In genomic region chr11:66393954-66394353, GRCh38 we compare ENCODE assay signal across 36 cellular contexts. TPM values are rescaled to one million over a fixed set of nuclear protein-coding genes. Genes with fewer than 3 reads are reported as not detected.
"Had no signal": no experiment of that assay in that cellular context is flagged by ENCODE, and none has a peak within 500 bp of the region (broad histone marks: within the 10 kb centered on the region; RNA-seq: fewer than 3 reads in every experiment).

No MANE protein-coding gene starts in this region.

- H3K27ac ChIP-seq: adrenal gland, body of pancreas, brain microvascular endothelial cell, breast epithelium, VCaP had no signal

- DNase-seq: activated B cell treated with CpG ODN at 0.5 μM for 24 hours; activated CD4-positive, alpha-beta memory T cell treated with anti-CD3 and anti-CD28 coated beads for 36 hours; activated CD4-positive, alpha-beta T cell treated with anti-CD3 and anti-CD28 coated beads for 4 hours; activated CD4-positive, alpha-beta T cell treated with anti-CD3 and anti-CD28 coated beads, Interleukin-2, amount 10 ng/mL, durations not matched to agents 24 days and 14 days; activated CD4-positive, alpha-beta T cell treated with anti-CD3 and anti-CD28 coated beads, Interleukin-2, amount 50 U/mL, for 1 hour; activated CD4-positive, alpha-beta T cell treated with anti-CD3 and anti-CD28 coated beads, Interleukin-2, amount 50 U/mL, for 4 hours; activated CD4-positive, CD25-positive, alpha-beta regulatory T cell treated with anti-CD3 and anti-CD28 coated beads, Interleukin-2, amount 50 U/mL, for 72 hours; activated CD8-positive, alpha-beta memory T cell treated with anti-CD3 and anti-CD28 coated beads, Interleukin-2, amount 50 U/mL, for 4 hours; activated CD8-positive, alpha-beta T cell treated with anti-CD3 and anti-CD28 coated beads for 36 hours; activated effector memory CD4-positive, alpha-beta T cell treated with anti-CD3 and anti-CD28 coated beads, Interleukin-2, amount 50 U/mL, for 16 hours; activated gamma-delta T cell treated with Interleukin-2 at 50 U/mL for 16 hours; activated naive CD4-positive, alpha-beta T cell; activated naive CD4-positive, alpha-beta T cell treated with anti-CD3 and anti-CD28 coated beads for 36 hours; activated naive CD4-positive, alpha-beta T cell treated with anti-CD3 and anti-CD28 coated beads, Interleukin-2, amount 50 U/mL, for 16 hours; activated naive CD8-positive, alpha-beta T cell treated with anti-CD3 and anti-CD28 coated beads for 36 hours; activated T-cell treated with anti-CD3 and anti-CD28 coated beads for 4 hours; activated T-cell treated with anti-CD3 and anti-CD28 coated beads, Interleukin-2, amount 50 U/mL, for 1 hour; activated T-cell treated with anti-CD3 and anti-CD28 coated beads, Interleukin-2, amount 50 U/mL, for 4 hours; activated T-cell treated with anti-CD3 and anti-CD28 coated beads, Interleukin-2, amount 50 U/mL, for 72 hours; adrenal gland; amniotic stem cell; aorta; body of pancreas; brain microvascular endothelial cell; central memory CD4-positive, alpha-beta T cell; T-helper 2 cell; T-helper 9 cell had no signal

- H3K36me3 ChIP-seq: adrenal gland, brain microvascular endothelial cell, breast epithelium had no signal

- H3K27me3 ChIP-seq: body of pancreas had no signal

- H3K4me3 ChIP-seq: adrenal gland, body of pancreas, breast epithelium had no signal

- H3K4me1 ChIP-seq: adrenal gland, body of pancreas, breast epithelium had no signal

- FAIRE-seq: astrocyte, TTC549 had no signal

- ATAC-seq: activated CD8-positive, alpha-beta T cell treated with anti-CD3 and anti-CD28 coated beads for 36 hours; activated naive CD4-positive, alpha-beta T cell treated with anti-CD3 and anti-CD28 coated beads, Interleukin-2, amount 50 U/mL, for 72 hours; activated T-cell treated with anti-CD3 and anti-CD28 coated beads, Interleukin-2, amount 50 U/mL, for 4 hours; activated T-cell treated with anti-CD3 and anti-CD28 coated beads, Interleukin-2, amount 50 U/mL, for 72 hours; activated T-helper 17 cell treated with anti-CD3 and anti-CD28 coated beads, Interleukin-2, amount 50 U/mL, for 72 hours; body of pancreas had no signal

- H3K9me3 ChIP-seq: adrenal gland, body of pancreas, breast epithelium had no signal

RNA-seq across cellular contexts. Expression of gene NPAS4, which starts 26.9 kb away (rescaled TPM):
- total RNA-seq: activated B cell treated with CpG ODN at 0.5 μM for 24 hours; activated CD4-positive, alpha-beta memory T cell treated with anti-CD3 and anti-CD28 coated beads for 36 hours; activated CD4-positive, alpha-beta T cell treated with anti-CD3 and anti-CD28 coated beads, Interleukin-2, amount 10 ng/mL, durations not matched to agents 24 days and 14 days; activated CD8-positive, alpha-beta memory T cell treated with anti-CD3 and anti-CD28 coated beads for 36 hours; activated naive CD4-positive, alpha-beta T cell treated with anti-CD3 and anti-CD28 coated beads for 36 hours; activated T-cell treated with anti-CD3 and anti-CD28 coated beads, Interleukin-2, amount 50 U/mL, for 4 hours; activated T-cell treated with anti-CD3 and anti-CD28 coated beads, Interleukin-2, amount 50 U/mL, for 72 hours; activated T-helper 1 cell treated with anti-CD3 and anti-CD28 coated beads, Interleukin-12 subunit alpha, Interleukin-12 subunit beta, Interleukin-2, Interleukin-4 antibody, amounts not matched to agents 30 ng/mL and 10 ng/mL and 1 ng/mL, durations not matched to agents 14 hours and 24 hours and 36 hours; body of pancreas; breast epithelium; cardiac septum had no signal
